Comparison of ENCODE assay signal across 8 cellular contexts in the genomic region with DNA sequence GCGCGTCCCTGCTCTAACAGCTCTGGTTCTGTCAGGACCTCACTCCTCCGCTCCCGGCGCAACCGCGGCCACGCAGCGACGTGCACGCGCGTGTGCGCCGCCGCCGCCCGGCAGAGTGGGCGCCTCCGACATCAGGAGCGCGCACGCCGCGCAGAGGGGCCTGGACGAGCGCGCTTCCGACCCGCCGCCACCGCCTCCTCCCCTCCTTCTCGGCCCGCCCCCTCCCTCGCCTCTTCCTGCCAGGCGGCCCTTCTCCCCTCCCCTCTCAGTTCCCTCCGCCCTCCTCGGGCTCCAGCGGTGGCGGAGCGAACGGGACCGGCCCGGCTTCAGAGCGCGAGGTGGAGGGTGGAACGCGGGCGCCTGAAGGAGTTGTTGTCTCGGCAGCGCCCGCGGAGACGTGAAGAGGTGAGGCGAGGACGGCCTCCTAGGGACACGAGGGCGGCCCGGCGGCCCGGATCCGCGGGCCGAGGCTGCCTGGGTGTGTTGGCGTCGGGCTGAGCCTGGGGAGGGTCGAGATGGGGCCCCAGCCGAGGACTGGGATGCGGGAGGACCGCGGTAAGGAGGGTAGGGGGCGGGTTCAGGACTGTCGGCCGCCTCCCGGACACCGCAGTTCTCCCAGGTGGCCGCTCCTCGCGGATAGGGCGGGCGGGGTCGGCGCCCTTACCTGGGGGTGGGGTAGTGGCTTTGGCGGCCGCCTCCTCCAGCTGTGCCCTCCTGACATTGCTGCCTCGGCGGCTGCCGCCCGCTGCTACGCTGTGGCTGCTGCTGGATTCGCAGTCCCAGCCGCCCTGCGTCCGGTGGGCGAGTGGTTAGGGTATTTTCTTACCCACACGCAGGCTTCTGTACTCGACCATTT. TPM values are rescaled to one million over a fixed set of nuclear protein-coding genes. Genes with fewer than 3 reads are reported as not detected.
A peak's percentile ranks its signal among the peaks of the same experiment; 100 is the strongest.
DNase-seq lines count a peak whose midpoint lies in the region; ATAC-seq, FAIRE-seq and TF ChIP-seq lines count a peak whose summit lies in the region.

Gene RABGAP1L, plus strand, starts transcription at position 268 of the 856 bp plus-strand sequence.

- FAIRE-seq in kidney (lab: Jason Lieb, UNC) = no peak

- TF ChIP-seq POLR2A in GM19193 (IDR thresholded peaks at IDR 0.05; ENCODE audit: extremely low read depth, insufficient read depth, insufficient read length) = peak; percentile 90

- H3K9me3 ChIP-seq in kidney (ENCODE audit: control insufficient read depth in 1 of 2, low read length in 2 of 2) = no peaks in the 10 kb centered on the region

- H3K4me3 ChIP-seq in kidney (ENCODE audit: low read length in 2 of 2) = peak within 1 kb of the TSS; percentile 86 to 95

- no peaks in the 10 kb centered on the region for H3K36me3 ChIP-seq in kidney (ENCODE audit: control insufficient read depth in 1 of 2, insufficient read depth in 2 of 2, low read length in 2 of 2)

- H3K4me1 ChIP-seq in kidney (ENCODE audit: control insufficient read depth in 1 of 2, insufficient read depth in 1 of 2, low read depth in 1 of 2, low read length in 2 of 2) = peaks cover 2 to 3% of the 10 kb centered on the region in 2 donors

- peak within 1 kb of the TSS; percentile 89 to 91 for H3K27ac ChIP-seq in kidney (ENCODE audit: low read depth in 2 of 2, low read length in 2 of 2)

- TF ChIP-seq CTCF in kidney (IDR thresholded peaks at IDR 0.05; ENCODE audit: borderline replicate concordance, extremely low read depth, insufficient read depth) = no peak

- ATAC-seq in HG03432 (IDR thresholded peaks at IDR 0.05; ENCODE audit: unreplicated experiment) = peak; percentile 73

- DNase-seq in AG20443 (ENCODE audit: low spot score) (peak; percentile 96), NCI-H510A (lab: John Stamatoyannopoulos, UW) (peak; percentile 94), cerebellum (ENCODE audit: low spot score) (peak; percentile 96), kidney (peak; percentile 99)
- DNase-seq in activated CD4-positive, alpha-beta T cell treated with anti-CD3 and anti-CD28 coated beads for 24 hours (ENCODE audit: low read depth in 2 of 2) = peak; percentile 84 to 90
- peak; percentile 88 for DNase-seq in stimulated activated CD4-positive, alpha-beta T cell treated with anti-CD3 and anti-CD28 coated beads, Interleukin-15, amount 100 ng/mL, for 1 hour (ENCODE audit: low read depth in 1 of 2, low spot score in 1 of 2)

- peak within 1 kb of the TSS; percentile 69 to 84 for H3K9ac ChIP-seq in kidney (ENCODE audit: low read length in 2 of 2)

- intact Hi-C loops in kidney (cut with DNase I) = no loop called here

RNA-seq across cellular contexts. Expression of gene RABGAP1L, which starts in this region (rescaled TPM):
- 82.9 TPM for total RNA-seq in cerebellum
- total RNA-seq in kidney = 48.5 TPM
- 16.2 TPM for polyA plus RNA-seq in kidney (ENCODE audit: insufficient read depth, low read depth, low replicate concordance)

Comparison
In these comparisons a context has a peak if more than half of its experiments do, and no peak if none do; other contexts are left out.
1. Peak in every context shown above with its lines: DNase-seq, ATAC-seq, H3K4me3 ChIP-seq and H3K27ac ChIP-seq.